19 cellular contexts compared by ENCODE assay signal in genomic region chr20:57442888-57443239, GRCh38.
"Had no signal": no experiment of that assay in that cellular context is flagged by ENCODE, and none has a peak within 500 bp of the region (broad histone marks: within the 10 kb centered on the region; RNA-seq: fewer than 3 reads in every experiment).

No MANE protein-coding gene starts in this region.

- H3K36me3 Mint-ChIP-seq: activated CD8-positive, alpha-beta memory T cell treated with anti-CD3 and anti-CD28 coated beads, Interleukin-2, amount 10 ng/mL, durations not matched to agents 7 days and 5 days; activated naive CD8-positive, alpha-beta T cell had no signal

- H3K9me3 ChIP-seq: breast epithelium, ovary, suprapubic skin had no signal

- ATAC-seq: activated CD8-positive, alpha-beta memory T cell treated with anti-CD3 and anti-CD28 coated beads, Interleukin-2, amount 10 ng/mL, durations not matched to agents 7 days and 5 days; foreskin keratinocyte; heart left ventricle had no signal

- H3K27ac Mint-ChIP-seq: activated CD8-positive, alpha-beta memory T cell treated with anti-CD3 and anti-CD28 coated beads, Interleukin-2, amount 10 ng/mL, durations not matched to agents 7 days and 5 days; activated naive CD8-positive, alpha-beta T cell; activated T-cell treated with anti-CD3 and anti-CD28 coated beads, Interleukin-2, amount 50 U/mL, for 24 hours; T-helper 2 cell treated with Interferon-gamma antibody and Interleukin-4, amounts not matched to agents 5 μg/mL and 100 μg/mL, for 36 hours had no signal

- H3K4me1 Mint-ChIP-seq: activated CD8-positive, alpha-beta memory T cell treated with anti-CD3 and anti-CD28 coated beads, Interleukin-2, amount 10 ng/mL, durations not matched to agents 7 days and 5 days had no signal

- H3K27me3 ChIP-seq: breast epithelium, heart left ventricle, ovary, spleen, suprapubic skin had no signal

- FAIRE-seq: endometrium, islet of Langerhans had no signal

- H3K9me3 Mint-ChIP-seq: activated T-cell treated with anti-CD3 and anti-CD28 coated beads, Interleukin-2, amount 50 U/mL, for 24 hours; neural crest cell had no signal

- H3K4me1 ChIP-seq: foreskin keratinocyte had no signal

- DNase-seq: activated CD4-positive, alpha-beta T cell treated with anti-CD3 and anti-CD28 coated beads for 1 hour; activated CD4-positive, alpha-beta T cell treated with anti-CD3 and anti-CD28 coated beads, Interleukin-2, amount 50 U/mL, for 48 hours; activated CD8-positive, alpha-beta memory T cell treated with anti-CD3 and anti-CD28 coated beads, Interleukin-2, amount 10 ng/mL, durations not matched to agents 7 days and 5 days; activated gamma-delta T cell; activated T-cell treated with anti-CD3 and anti-CD28 coated beads, Interleukin-2, amount 50 U/mL, for 24 hours; foreskin keratinocyte; heart left ventricle; spleen; stimulated activated CD4-positive, alpha-beta T cell treated with anti-CD3 and anti-CD28 coated beads, Interleukin-1b, Interleukin-23, amount 100 ng/mL, for 48 hours; stimulated activated naive CD4-positive, alpha-beta T cell; SW 1271 had no signal

- H3K4me3 Mint-ChIP-seq: activated CD8-positive, alpha-beta memory T cell treated with anti-CD3 and anti-CD28 coated beads, Interleukin-2, amount 10 ng/mL, durations not matched to agents 7 days and 5 days; activated naive CD8-positive, alpha-beta T cell; activated T-cell treated with anti-CD3 and anti-CD28 coated beads, Interleukin-2, amount 50 U/mL, for 24 hours; neural crest cell; T-helper 2 cell treated with Interferon-gamma antibody and Interleukin-4, amounts not matched to agents 5 μg/mL and 100 μg/mL, for 36 hours had no signal

- H3K4me3 ChIP-seq: breast epithelium, heart left ventricle, ovary, spleen, suprapubic skin had no signal

- H3K27me3 Mint-ChIP-seq: activated naive CD8-positive, alpha-beta T cell; activated T-cell treated with anti-CD3 and anti-CD28 coated beads, Interleukin-2, amount 50 U/mL, for 24 hours had no signal

- H3K36me3 ChIP-seq: breast epithelium, heart left ventricle, ovary, spleen, suprapubic skin had no signal

- H3K27ac ChIP-seq: foreskin keratinocyte, spleen, suprapubic skin had no signal
